33 cellular contexts compared by ENCODE assay signal in the genomic region with DNA sequence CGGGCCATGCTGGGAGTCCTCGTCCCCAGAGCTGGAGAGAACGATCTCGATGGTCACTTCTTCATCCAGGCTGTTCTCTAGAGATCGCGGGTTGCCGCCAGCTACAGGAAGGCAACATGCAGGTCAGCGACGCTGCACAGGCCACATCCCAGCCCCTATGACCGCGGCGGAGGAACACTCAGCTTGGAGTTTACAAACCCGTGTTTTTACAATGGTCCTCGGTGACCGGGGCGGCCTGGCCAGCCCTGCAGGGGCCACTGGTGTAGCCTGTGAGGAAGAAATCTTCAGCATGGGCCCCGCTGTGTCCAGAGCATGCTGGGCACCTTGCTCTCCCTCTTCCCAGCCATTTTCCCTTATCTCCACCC. TPM values are rescaled to one million over a fixed set of nuclear protein-coding genes. Genes with fewer than 3 reads are reported as not detected.
"Had no signal": no experiment of that assay in that cellular context is flagged by ENCODE, and none has a peak within 500 bp of the region (broad histone marks: within the 10 kb centered on the region; RNA-seq: fewer than 3 reads in every experiment).

No MANE protein-coding gene starts in this region.

- FAIRE-seq: urothelium cell line had no signal

- H3K9me3 ChIP-seq: stomach, suprapubic skin, testis, thoracic aorta, thyroid gland, tibial artery, transverse colon, upper lobe of left lung, upper lobe of right lung, uterus, vagina had no signal

- H3K9me3 Mint-ChIP-seq: stimulated activated effector memory CD8-positive, alpha-beta T cell treated with anti-CD3 and anti-CD28 coated beads, Interleukin-12 subunit alpha, Interleukin-12 subunit beta, amount 100 ng/mL, for 72 hours; stimulated activated memory B cell treated with anti-CD40 and anti-IgM and Interleukin-4, amounts not matched to agents 10 μg/mL and 1 μg/mL and 100 μg/mL, for 72 hours; stimulated activated naive B cell treated with anti-CD40 and anti-IgM and Interleukin-4, amounts not matched to agents 10 μg/mL and 1 μg/mL and 100 μg/mL, for 72 hours; stimulated activated naive CD8-positive, alpha-beta T cell treated with anti-CD3 and anti-CD28 coated beads, Interleukin-15, amount 100 ng/mL, for 72 hours; stimulated activated naive CD8-positive, alpha-beta T cell treated with anti-CD3 and anti-CD28 coated beads, Interleukin-15, Interleukin-2, amounts not matched to agents 100 ng/mL and 50 ng/mL, for 24 hours; type B pancreatic cell had no signal

- H3K4me1 Mint-ChIP-seq: stimulated activated memory B cell treated with anti-CD40 and anti-IgM and Interleukin-4, amounts not matched to agents 10 μg/mL and 1 μg/mL and 100 μg/mL, for 72 hours; stimulated activated naive B cell treated with anti-CD40 and anti-IgM and Interleukin-4, amounts not matched to agents 10 μg/mL and 1 μg/mL and 100 μg/mL, for 72 hours had no signal

- H3K4me1 ChIP-seq: stomach, suprapubic skin, testis, thyroid gland, tibial artery, tibial nerve, upper lobe of left lung, upper lobe of right lung, uterus, vagina had no signal

- H3K27me3 Mint-ChIP-seq: stimulated activated memory B cell treated with anti-CD40 and anti-IgM and Interleukin-4, amounts not matched to agents 10 μg/mL and 1 μg/mL and 100 μg/mL, for 72 hours; stimulated activated naive B cell treated with anti-CD40 and anti-IgM and Interleukin-4, amounts not matched to agents 10 μg/mL and 1 μg/mL and 100 μg/mL, for 72 hours; stimulated activated naive CD8-positive, alpha-beta T cell treated with anti-CD3 and anti-CD28 coated beads, Interleukin-15, amount 100 ng/mL, for 72 hours; stimulated activated naive CD8-positive, alpha-beta T cell treated with anti-CD3 and anti-CD28 coated beads, Interleukin-15, Interleukin-2, amounts not matched to agents 100 ng/mL and 50 ng/mL, for 24 hours; type B pancreatic cell had no signal

- DNase-seq: stimulated activated CD4-positive, alpha-beta T cell treated with anti-CD3 and anti-CD28 coated beads, Interleukin-2, amount 100 ng/mL, for 48 hours; stimulated activated CD4-positive, alpha-beta T cell treated with anti-CD3 and anti-CD28 coated beads, Interleukin-4, amount 100 ng/mL, for 1 hour; stimulated activated CD4-positive, alpha-beta T cell treated with anti-CD3 and anti-CD28 coated beads, Interleukin-4, amount 100 ng/mL, for 24 hours; stimulated activated CD4-positive, alpha-beta T cell treated with anti-CD3 and anti-CD28 coated beads, Interleukin-4, amount 100 ng/mL, for 4 hours; stimulated activated CD8-positive, alpha-beta memory T cell treated with anti-CD3 and anti-CD28 coated beads, Interleukin-4, amount 100 ng/mL, for 48 hours; stimulated activated naive B cell treated with anti-CD40 and anti-IgM and Interleukin-4, amounts not matched to agents 10 μg/mL and 1 μg/mL and 100 μg/mL, for 72 hours; stimulated activated naive CD4-positive, alpha-beta T cell; stimulated activated naive CD4-positive, alpha-beta T cell treated with Interleukin-2 at 50 U/mL for 16 hours; stimulated activated naive CD8-positive, alpha-beta T cell treated with anti-CD3 and anti-CD28 coated beads, Interleukin-15, amount 100 ng/mL, for 72 hours; stimulated activated naive CD8-positive, alpha-beta T cell treated with anti-CD3 and anti-CD28 coated beads, Interleukin-15, Interleukin-2, amounts not matched to agents 100 U/mL and 50 U/mL, for 24 hours; stomach; substantia nigra; testis; thyroid gland; transverse colon; trophoblast cell; upper lobe of right lung; uterus had no signal

- H3K27ac Mint-ChIP-seq: stimulated activated effector memory CD8-positive, alpha-beta T cell treated with anti-CD3 and anti-CD28 coated beads, Interleukin-12 subunit alpha, Interleukin-12 subunit beta, amount 100 ng/mL, for 72 hours; stimulated activated memory B cell treated with anti-CD40 and anti-IgM and Interleukin-4, amounts not matched to agents 10 μg/mL and 1 μg/mL and 100 μg/mL, for 72 hours; stimulated activated naive B cell treated with anti-CD40 and anti-IgM and Interleukin-4, amounts not matched to agents 10 μg/mL and 1 μg/mL and 100 μg/mL, for 72 hours; stimulated activated naive CD8-positive, alpha-beta T cell treated with anti-CD3 and anti-CD28 coated beads, Interleukin-15, amount 100 ng/mL, for 72 hours; stimulated activated naive CD8-positive, alpha-beta T cell treated with anti-CD3 and anti-CD28 coated beads, Interleukin-15, Interleukin-2, amounts not matched to agents 100 ng/mL and 50 ng/mL, for 24 hours; type B pancreatic cell had no signal

- H3K27ac ChIP-seq: stomach, suprapubic skin, testis, thoracic aorta, thyroid gland, tibial artery, tibial nerve, transverse colon, upper lobe of left lung, upper lobe of right lung, uterus, vagina had no signal

- H3K4me3 ChIP-seq: stomach, suprapubic skin, testis, thoracic aorta, thyroid gland, tibial artery, tibial nerve, transverse colon, upper lobe of left lung, upper lobe of right lung, uterus, vagina had no signal

- H3K27me3 ChIP-seq: stomach, suprapubic skin, testis, thyroid gland, tibial artery, tibial nerve, transverse colon, upper lobe of left lung, upper lobe of right lung, uterus, vagina had no signal

- H3K4me3 Mint-ChIP-seq: stimulated activated effector memory CD8-positive, alpha-beta T cell treated with anti-CD3 and anti-CD28 coated beads, Interleukin-12 subunit alpha, Interleukin-12 subunit beta, amount 100 ng/mL, for 72 hours; stimulated activated memory B cell treated with anti-CD40 and anti-IgM and Interleukin-4, amounts not matched to agents 10 μg/mL and 1 μg/mL and 100 μg/mL, for 72 hours; stimulated activated naive B cell treated with anti-CD40 and anti-IgM and Interleukin-4, amounts not matched to agents 10 μg/mL and 1 μg/mL and 100 μg/mL, for 72 hours; stimulated activated naive CD8-positive, alpha-beta T cell treated with anti-CD3 and anti-CD28 coated beads, Interleukin-15, amount 100 ng/mL, for 72 hours; stimulated activated naive CD8-positive, alpha-beta T cell treated with anti-CD3 and anti-CD28 coated beads, Interleukin-15, Interleukin-2, amounts not matched to agents 100 ng/mL and 50 ng/mL, for 24 hours; type B pancreatic cell had no signal

- H3K36me3 ChIP-seq: transverse colon, uterus had no signal

- ATAC-seq: stimulated activated effector memory CD8-positive, alpha-beta T cell treated with anti-CD3 and anti-CD28 coated beads, Interleukin-12 subunit alpha, Interleukin-12 subunit beta, amount 100 ng/mL, for 72 hours; stimulated activated memory B cell treated with anti-CD40 and anti-IgM and Interleukin-4, amounts not matched to agents 10 μg/mL and 1 μg/mL and 100 μg/mL, for 72 hours; stimulated activated naive B cell treated with anti-CD40 and anti-IgM and Interleukin-4, amounts not matched to agents 10 μg/mL and 1 μg/mL and 100 μg/mL, for 72 hours; stimulated activated naive CD8-positive, alpha-beta T cell treated with anti-CD3 and anti-CD28 coated beads, Interleukin-15, amount 100 ng/mL, for 72 hours; stimulated activated naive CD8-positive, alpha-beta T cell treated with anti-CD3 and anti-CD28 coated beads, Interleukin-15, Interleukin-2, amounts not matched to agents 100 U/mL and 50 U/mL, for 24 hours had no signal

RNA-seq across cellular contexts. Expression of a gene that starts 45.3 kb away (rescaled TPM):
- total RNA-seq: stomach, subcutaneous adipose tissue, suprapubic skin, temporal lobe, testis, thoracic aorta, thyroid gland, tibial nerve, transverse colon, upper lobe of left lung, upper lobe of right lung, ureter, urinary bladder, uterus, vagina had no signal
- polyA plus RNA-seq: stomach, urinary bladder had no signal
